Comparison of ENCODE assay signal across 18 cellular contexts in the genomic region with DNA sequence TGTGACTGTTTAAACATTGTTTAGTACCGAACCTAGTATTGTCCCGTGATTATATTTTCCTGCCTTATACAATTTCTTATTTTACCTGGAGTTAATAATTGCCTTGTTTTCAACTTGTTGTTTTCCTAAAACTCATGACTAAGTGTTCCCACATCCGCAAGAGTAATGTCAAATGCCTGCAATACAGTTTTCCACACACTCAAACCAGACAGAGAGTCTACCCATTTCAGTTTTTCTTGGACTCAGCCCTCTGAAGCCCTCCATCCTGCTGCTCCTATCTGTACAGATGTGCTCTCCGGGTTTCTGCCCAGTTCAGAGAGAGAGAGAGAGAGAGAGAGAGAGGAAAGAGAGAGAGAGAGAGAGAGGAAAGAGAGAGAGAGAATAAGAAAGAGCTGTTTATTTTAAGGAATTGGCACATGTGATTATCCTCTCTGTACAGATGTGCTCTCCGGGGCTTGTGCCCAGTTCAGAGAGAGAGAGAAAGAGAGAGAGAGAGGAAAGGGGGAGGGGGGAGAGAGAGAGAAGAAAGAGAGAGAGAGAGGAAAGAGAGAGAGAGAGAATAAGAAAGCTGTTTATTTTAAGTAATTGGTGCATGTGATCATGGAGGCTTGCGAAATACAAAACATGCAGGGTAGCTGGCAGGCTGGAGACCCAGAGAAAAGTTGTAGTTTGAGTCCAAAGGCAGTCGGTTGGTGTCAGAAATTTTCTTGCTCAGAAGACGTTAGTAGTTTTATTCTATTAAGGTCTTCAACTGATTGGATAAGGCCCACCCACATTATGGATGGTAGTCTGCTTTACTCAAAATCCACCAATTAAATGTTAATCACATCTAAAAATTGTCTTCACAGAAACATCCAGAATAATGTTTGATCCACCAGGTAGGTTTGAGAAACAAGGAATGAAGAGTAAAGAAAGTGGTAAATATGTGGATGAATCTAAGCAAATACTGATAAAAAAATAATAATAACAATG.
DNase-seq lines count a peak whose midpoint lies in the region; ATAC-seq, FAIRE-seq and TF ChIP-seq lines count a peak whose summit lies in the region.
"Had no signal": no experiment of that assay in that cellular context is flagged by ENCODE, and none has a peak within 500 bp of the region (broad histone marks: within the 10 kb centered on the region; RNA-seq: fewer than 3 reads in every experiment).

No MANE protein-coding gene starts in this region.

- H3K9ac ChIP-seq in GM23248 (no peak overlapping the region), K562 (ENCODE audit: insufficient read depth in 1 of 2, low read depth in 2 of 2, low read length in 2 of 2) (no peak overlapping the region), smooth muscle cell (ENCODE audit: low read depth) (no peak overlapping the region)

- H3K27me3 ChIP-seq in GM23248 (replicated peaks; ENCODE audit: insufficient read depth) = peaks cover 11% of the 10 kb centered on the region
- peaks cover 4 to 5% of the 10 kb centered on the region in 2 experiments; a peak in 3 of 5 replicates for H3K27me3 ChIP-seq in K562 (ENCODE audit: control insufficient read depth in 2 of 2, insufficient read depth in 2 of 2, low read length in 2 of 2)
- peaks cover 6% of the 10 kb centered on the region for H3K27me3 ChIP-seq in smooth muscle cell (ENCODE audit: low read depth)

- in situ Hi-C loops in GM23248 (cut with MboI) (no loop called here), K562 (cut with MboI) (no loop called here)

- no peak for TF ChIP-seq POLR2A in K562 (conservative IDR thresholded peaks at IDR 0.05)

- POLR2A ChIA-PET in K562 (lab: Yijun Ruan, JAX) = no interaction called here

- no peaks in the 10 kb centered on the region for H3K9me2 ChIP-seq in GM23248 (ENCODE audit: insufficient read depth)

- CTCF ChIA-PET in K562 (lab: Yijun Ruan, JAX; ENCODE audit: low intra/inter-chr PET ratio) = no interaction called here

- WGBS in GM23248 (ENCODE audit: low coverage in 1 of 2, low lambda C conversion rate in 2 of 2, missing lambda C conversion rate in 2 of 2), 2 experiments = 23 to 26% methylated on average over 8 of the region's 8 CpGs
- 2% methylated on average over 6 of the region's 8 CpGs for WGBS in K562 (ENCODE audit: insufficient coverage, low coverage, missing lambda C conversion rate)
- WGBS in smooth muscle cell (ENCODE audit: low lambda C conversion rate) = 85% methylated on average over 8 of the region's 8 CpGs

- no peaks in the 10 kb centered on the region for H3K9me1 ChIP-seq in K562 (ENCODE audit: control insufficient read depth, insufficient read depth, low read length)

- DNase-seq in GM23248 = peak; percentile 29
- DNase-seq in K562 (ENCODE audit: extremely low read depth in 1 of 4, low spot score in 3 of 4) = no peak
- DNase-seq in foreskin fibroblast = peak; percentile 61 to 72
- no peak for DNase-seq in smooth muscle cell (lab: John Stamatoyannopoulos, UW; ENCODE audit: unreplicated experiment)
- DNase-seq in HK-2 (ENCODE audit: unreplicated experiment) = no peak
- DNase-seq in stimulated activated CD4-positive, alpha-beta T cell treated with anti-CD3 and anti-CD28 coated beads, Interleukin-2, amount 100 ng/mL, for 24 hours = no peak
- DNase-seq: activated CD8-positive, alpha-beta memory T cell treated with anti-CD3 and anti-CD28 coated beads, Interleukin-2, amount 50 U/mL, for 4 hours; DMS79 treated with DMSO at 0.1 percent for 48 hours; Karpas-422; NCI-H1694; NCI-H524; stimulated activated naive CD4-positive, alpha-beta T cell treated with Interleukin-2 at 50 U/mL for 16 hours; T-helper 1 cell had no signal

- H3K4me1 ChIP-seq in GM23248 (ENCODE audit: insufficient read depth) (no peaks in the 10 kb centered on the region), K562 (replicated peaks in 1 of 2; ENCODE audit: control insufficient read depth in 2 of 2, insufficient read depth in 2 of 2, low read length in 2 of 2) (no peaks in the 10 kb centered on the region), smooth muscle cell (ENCODE audit: low read depth) (no peaks in the 10 kb centered on the region)
- H3K4me1 ChIP-seq: HAP-1 had no signal

- H3K79me2 ChIP-seq in GM23248 (ENCODE audit: insufficient read depth) (no peaks in the 10 kb centered on the region), K562 (ENCODE audit: control insufficient read depth, insufficient read depth, low read length) (no peaks in the 10 kb centered on the region), smooth muscle cell (ENCODE audit: low read depth) (no peaks in the 10 kb centered on the region)

- intact Hi-C loops in K562 (cut with micrococcal nuclease) = no loop called here

- TF ChIP-seq CTCF in K562 (IDR thresholded peaks at IDR 0.05 in 2 of 3, conservative IDR thresholded peaks at IDR 0.05 in 1 of 3; ENCODE audit: insufficient read depth in 2 of 3, low read depth in 1 of 3, low read length in 3 of 3) (no peak), foreskin fibroblast (IDR thresholded peaks at IDR 0.05; ENCODE audit: low read depth, low read length) (no peak), smooth muscle cell (IDR thresholded peaks at IDR 0.05; ENCODE audit: borderline replicate concordance, insufficient read depth, poor library complexity, severe bottlenecking) (no peak)

- H3K9me3 ChIP-seq in GM23248 (ENCODE audit: low read depth) = no peaks in the 10 kb centered on the region
- H3K9me3 ChIP-seq in K562 (replicated peaks; ENCODE audit: control insufficient read depth, insufficient read depth, low read depth, low read length) = no peaks in the 10 kb centered on the region
- no peaks in the 10 kb centered on the region for H3K9me3 ChIP-seq in smooth muscle cell (replicated peaks; ENCODE audit: low read depth)
- H3K9me3 ChIP-seq: HAP-1 had no signal

- H3K36me3 ChIP-seq in GM23248 (ENCODE audit: low read depth) (no peaks in the 10 kb centered on the region), K562 (ENCODE audit: control insufficient read depth, insufficient read depth, low read length) (no peaks in the 10 kb centered on the region), smooth muscle cell (ENCODE audit: low read depth) (no peaks in the 10 kb centered on the region)
- H3K36me3 ChIP-seq: HAP-1 had no signal

- H2AFZ ChIP-seq in GM23248 = peak overlapping the region; percentile 35; the same call in 1 of the 2 replicates
- no peak overlapping the region for H2AFZ ChIP-seq in K562 (ENCODE audit: low read depth, low read length)
- peak overlapping the region; percentile 57 for H2AFZ ChIP-seq in smooth muscle cell (ENCODE audit: low read depth)

- H3K4me3 ChIP-seq in GM23248 (no peak overlapping the region), K562 (no peak overlapping the region), foreskin fibroblast (ENCODE audit: low read depth in 1 of 2, low read length in 2 of 2) (no peak overlapping the region), smooth muscle cell (no peak overlapping the region)
- H3K4me3 ChIP-seq: HAP-1 had no signal

- no peak for FAIRE-seq in K562 (lab: Jason Lieb, UNC)

- H3K4me2 ChIP-seq in GM23248 (ENCODE audit: unreplicated experiment) (no peak overlapping the region), K562 (ENCODE audit: insufficient read depth, low read length) (no peak overlapping the region), smooth muscle cell (no peak overlapping the region)

- H3F3A ChIP-seq in GM23248 (ENCODE audit: insufficient read depth) (no peaks in the 10 kb centered on the region), smooth muscle cell (ENCODE audit: low read depth) (no peaks in the 10 kb centered on the region)

- no peaks in the 10 kb centered on the region for H4K20me1 ChIP-seq in GM23248 (ENCODE audit: insufficient read depth)
- no peaks in the 10 kb centered on the region for H4K20me1 ChIP-seq in K562 (replicated peaks; ENCODE audit: control insufficient read depth, insufficient read depth, low read length)
- H4K20me1 ChIP-seq in smooth muscle cell (ENCODE audit: low read depth) = no peaks in the 10 kb centered on the region

- H3K27ac ChIP-seq in GM23248 (no peak overlapping the region), K562 (ENCODE audit: extremely low read depth, low read depth, low read length) (no peak overlapping the region), smooth muscle cell (ENCODE audit: low read depth) (no peak overlapping the region)

- no TSS peak for BruUV-seq in K562 (replicated peaks; lab: Mats Ljungman, UMichigan)

- TF ChIP-seq RAD21 in K562 (CRISPR knock-in tag; conservative IDR thresholded peaks at IDR 0.05 in 1 of 2, IDR thresholded peaks at IDR 0.05 in 1 of 2) = no peak

- ATAC-seq in K562 = no peak
- ATAC-seq in GM18873 (IDR thresholded peaks at IDR 0.05; ENCODE audit: low FRiP score, unreplicated experiment) = no peak
- ATAC-seq in GM18870 (IDR thresholded peaks at IDR 0.05; ENCODE audit: unreplicated experiment) = no peak
- ATAC-seq: activated CD4-positive, CD25-positive, alpha-beta regulatory T cell treated with anti-CD3 and anti-CD28 coated beads, Interleukin-2, amount 50 U/mL, for 24 hours; Panc1 had no signal

- TF ChIP-seq EP300 in K562 (IDR thresholded peaks at IDR 0.05; ENCODE audit: low read length) = no peak

TF ChIP-seq in K562, 482 proteins besides CTCF, POLR2A, EP300 and RAD21:
- no peak for TF ChIP-seq PCBP2 (IDR thresholded peaks at IDR 0.05; ENCODE audit: low read depth, low read length, poor library complexity, severe bottlenecking)
- TF ChIP-seq ZNF140 (CRISPR knock-in tag; IDR thresholded peaks at IDR 0.05) = no peak
- no peak for TF ChIP-seq ZNF76 (CRISPR knock-in tag; IDR thresholded peaks at IDR 0.05; ENCODE audit: borderline replicate concordance)
- TF ChIP-seq MCM3 (IDR thresholded peaks at IDR 0.05) = no peak
- TF ChIP-seq ELF2 (CRISPR knock-in tag; IDR thresholded peaks at IDR 0.05) = no peak
- TF ChIP-seq ZNF134 (CRISPR knock-in tag; conservative IDR thresholded peaks at IDR 0.05) = peak; percentile 76
- TF ChIP-seq GATAD2A (IDR thresholded peaks at IDR 0.05) = no peak
- TF ChIP-seq CEBPG (CRISPR knock-in tag; IDR thresholded peaks at IDR 0.05) = no peak
- no peak for TF ChIP-seq CEBPG (tag; conservative IDR thresholded peaks at IDR 0.05 in 1 of 2, IDR thresholded peaks at IDR 0.05 in 1 of 2)
- TF ChIP-seq HMGN3 (IDR thresholded peaks at IDR 0.05; ENCODE audit: borderline replicate concordance, extremely low read depth, insufficient read length, low read depth, low read length) = no peak

Comparison
In these comparisons a context has a peak if more than half of its experiments do, and no peak if none do; other contexts are left out.
1. DNase-seq: peak in GM23248 (single experiment) and foreskin fibroblast (2 of 2); none in K562 (0 of 4), smooth muscle cell (single experiment), HK-2 (single experiment) and stimulated activated CD4-positive, alpha-beta T cell treated with anti-CD3 and anti-CD28 coated beads, Interleukin-2, amount 100 ng/mL, for 24 hours (0 of 2).